ENCODE assay signal across 1 cellular context in the genomic region with DNA sequence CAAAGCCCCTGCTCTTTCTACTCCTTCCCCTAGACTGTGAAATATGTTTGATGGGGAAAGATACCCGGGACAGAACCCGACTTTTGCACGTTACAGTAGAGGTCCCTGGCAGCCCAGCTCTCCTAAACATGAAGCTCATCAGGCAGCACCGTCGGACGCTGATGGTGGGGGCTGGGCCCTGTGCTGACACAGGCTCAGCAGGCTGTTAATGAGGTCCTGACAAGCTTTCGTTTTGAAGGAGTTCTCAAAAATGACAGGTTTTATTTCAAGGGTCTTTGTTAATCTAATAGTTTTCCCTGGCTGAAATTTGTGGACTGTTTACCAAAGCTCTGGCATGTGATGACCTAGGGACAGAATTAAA.
TF ChIP-seq lines count a peak whose summit lies in the region.

No MANE protein-coding gene starts in this region.

TF ChIP-seq in neural cell, 6 proteins besides CTCF, POLR2A, EP300 and RAD21:
- TF ChIP-seq, protein P1, sequence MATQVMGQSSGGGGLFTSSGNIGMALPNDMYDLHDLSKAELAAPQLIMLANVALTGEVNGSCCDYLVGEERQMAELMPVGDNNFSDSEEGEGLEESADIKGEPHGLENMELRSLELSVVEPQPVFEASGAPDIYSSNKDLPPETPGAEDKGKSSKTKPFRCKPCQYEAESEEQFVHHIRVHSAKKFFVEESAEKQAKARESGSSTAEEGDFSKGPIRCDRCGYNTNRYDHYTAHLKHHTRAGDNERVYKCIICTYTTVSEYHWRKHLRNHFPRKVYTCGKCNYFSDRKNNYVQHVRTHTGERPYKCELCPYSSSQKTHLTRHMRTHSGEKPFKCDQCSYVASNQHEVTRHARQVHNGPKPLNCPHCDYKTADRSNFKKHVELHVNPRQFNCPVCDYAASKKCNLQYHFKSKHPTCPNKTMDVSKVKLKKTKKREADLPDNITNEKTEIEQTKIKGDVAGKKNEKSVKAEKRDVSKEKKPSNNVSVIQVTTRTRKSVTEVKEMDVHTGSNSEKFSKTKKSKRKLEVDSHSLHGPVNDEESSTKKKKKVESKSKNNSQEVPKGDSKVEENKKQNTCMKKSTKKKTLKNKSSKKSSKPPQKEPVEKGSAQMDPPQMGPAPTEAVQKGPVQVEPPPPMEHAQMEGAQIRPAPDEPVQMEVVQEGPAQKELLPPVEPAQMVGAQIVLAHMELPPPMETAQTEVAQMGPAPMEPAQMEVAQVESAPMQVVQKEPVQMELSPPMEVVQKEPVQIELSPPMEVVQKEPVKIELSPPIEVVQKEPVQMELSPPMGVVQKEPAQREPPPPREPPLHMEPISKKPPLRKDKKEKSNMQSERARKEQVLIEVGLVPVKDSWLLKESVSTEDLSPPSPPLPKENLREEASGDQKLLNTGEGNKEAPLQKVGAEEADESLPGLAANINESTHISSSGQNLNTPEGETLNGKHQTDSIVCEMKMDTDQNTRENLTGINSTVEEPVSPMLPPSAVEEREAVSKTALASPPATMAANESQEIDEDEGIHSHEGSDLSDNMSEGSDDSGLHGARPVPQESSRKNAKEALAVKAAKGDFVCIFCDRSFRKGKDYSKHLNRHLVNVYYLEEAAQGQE (IDR thresholded peaks at IDR 0.05; ENCODE audit: borderline replicate concordance), result no peak
- TF ChIP-seq MXI1 (conservative IDR thresholded peaks at IDR 0.05; ENCODE audit: poor library complexity, severe bottlenecking) (no peak), POLR2AphosphoS5 (IDR thresholded peaks at IDR 0.05) (no peak), SMC3 (conservative IDR thresholded peaks at IDR 0.05; ENCODE audit: poor library complexity) (no peak), TAF1 (IDR thresholded peaks at IDR 0.05; ENCODE audit: low read depth) (no peak), EZH2 (IDR thresholded peaks at IDR 0.05; ENCODE audit: borderline replicate concordance, insufficient read depth, low read length, poor library complexity, severe bottlenecking) (no peak)
TF ChIP-seq in neural cell: peak in this region for 0.
